ENCODE assay signal across 1 cellular context in genomic region chr11:33532257-33532656, GRCh38.
TF ChIP-seq lines count a peak whose summit lies in the region.

No MANE protein-coding gene starts in this region.

TF ChIP-seq in H1, 55 proteins besides CTCF, POLR2A, EP300 and RAD21 (continued from another document):
- TF ChIP-seq TEAD4 (IDR thresholded peaks at IDR 0.05; ENCODE audit: low read depth, low read length) (no peak), YY1 (IDR thresholded peaks at IDR 0.05; ENCODE audit: low read depth, low read length) (no peak), ZNF274 (IDR thresholded peaks at IDR 0.05; ENCODE audit: borderline replicate concordance, extremely low read depth, low read length) (no peak), JUN (IDR thresholded peaks at IDR 0.05; ENCODE audit: low read depth, low read length) (no peak)
TF ChIP-seq in H1: peak in this region for 0.
